In genomic region chr10:52308251-52309031, GRCh38 we compare ENCODE assay signal across 1 cellular context.
TF ChIP-seq lines count a peak whose summit lies in the region.

No MANE protein-coding gene starts in this region.

TF ChIP-seq in HepG2, 621 proteins besides CTCF, POLR2A, EP300 and RAD21 (continued from another document and continues in another):
- TF ChIP-seq ARID4A (CRISPR knock-in tag; IDR thresholded peaks at IDR 0.05; ENCODE audit: borderline replicate concordance) (peak; percentile 53; the same call in 1 of the 2 replicates), ATF7 (IDR thresholded peaks at IDR 0.05) (no peak), ATF7 (CRISPR knock-in tag; IDR thresholded peaks at IDR 0.05) (no peak), MTF1 (CRISPR knock-in tag; IDR thresholded peaks at IDR 0.05) (no peak), GMEB1 (CRISPR knock-in tag; IDR thresholded peaks at IDR 0.05; ENCODE audit: borderline replicate concordance) (peak; percentile 43; the same call in 1 of the 2 replicates), ZNF382 (CRISPR knock-in tag; IDR thresholded peaks at IDR 0.05; ENCODE audit: borderline replicate concordance) (no peak), U2AF1 (optimal IDR thresholded peaks at IDR 0.05; ENCODE audit: low read depth, low read length) (no peak), ZMYM4 (CRISPR knock-in tag; IDR thresholded peaks at IDR 0.05) (peak; percentile 67), MEF2D (CRISPR knock-in tag; IDR thresholded peaks at IDR 0.05) (no peak), ZNF317 (CRISPR knock-in tag; IDR thresholded peaks at IDR 0.05) (peak; percentile 56; the same call in 1 of the 2 replicates), ATF3 (CRISPR knock-in tag; IDR thresholded peaks at IDR 0.05) (no peak), ZNF546 (CRISPR knock-in tag; conservative IDR thresholded peaks at IDR 0.05) (no peak), MAZ (IDR thresholded peaks at IDR 0.05; ENCODE audit: borderline replicate concordance, low read depth, low read length) (peak; percentile 44; the same call in 1 of the 2 replicates), MAZ (CRISPR knock-in tag; IDR thresholded peaks at IDR 0.05; ENCODE audit: low read depth) (no peak), ZNF3 (CRISPR knock-in tag; IDR thresholded peaks at IDR 0.05) (no peak), NFYC (CRISPR knock-in tag; IDR thresholded peaks at IDR 0.05) (no peak), HIC2 (CRISPR knock-in tag; IDR thresholded peaks at IDR 0.05; ENCODE audit: low read depth) (peak; percentile 35; the same call in 1 of the 2 replicates), ZNF609 (CRISPR knock-in tag; IDR thresholded peaks at IDR 0.05; ENCODE audit: borderline replicate concordance) (no peak; the same call in 1 of the 2 replicates), GFI1 (CRISPR knock-in tag; IDR thresholded peaks at IDR 0.05; ENCODE audit: borderline replicate concordance) (no peak), DRAP1 (CRISPR knock-in tag; IDR thresholded peaks at IDR 0.05) (no peak), MIER3 (CRISPR knock-in tag; IDR thresholded peaks at IDR 0.05; ENCODE audit: borderline replicate concordance) (no peak), MEIS1 (CRISPR knock-in tag; IDR thresholded peaks at IDR 0.05; ENCODE audit: borderline replicate concordance) (no peak), ATF7-NPFF (CRISPR knock-in tag; IDR thresholded peaks at IDR 0.05; ENCODE audit: low read depth) (peak; percentile 70; the same call in 1 of the 2 replicates), FLYWCH1 (CRISPR knock-in tag; IDR thresholded peaks at IDR 0.05) (no peak), ZNF841 (CRISPR knock-in tag; IDR thresholded peaks at IDR 0.05; ENCODE audit: borderline replicate concordance) (no peak), MXD1 (CRISPR knock-in tag; IDR thresholded peaks at IDR 0.05) (0 out of 2 replicates have a peak, but pooled peaks have one; percentile 22), ZNF816 (CRISPR knock-in tag; IDR thresholded peaks at IDR 0.05; ENCODE audit: borderline replicate concordance) (no peak), ZNF326 (CRISPR knock-in tag; IDR thresholded peaks at IDR 0.05; ENCODE audit: borderline replicate concordance) (no peak), SMYD3 (CRISPR knock-in tag; IDR thresholded peaks at IDR 0.05) (no peak), ZNF792 (CRISPR knock-in tag; IDR thresholded peaks at IDR 0.05) (no peak), ZNF124 (CRISPR knock-in tag; IDR thresholded peaks at IDR 0.05) (no peak), JUNB (CRISPR knock-in tag; IDR thresholded peaks at IDR 0.05; ENCODE audit: borderline replicate concordance) (no peak), ZNF274 (CRISPR knock-in tag; IDR thresholded peaks at IDR 0.05) (peak; percentile 79), WIZ (CRISPR knock-in tag; IDR thresholded peaks at IDR 0.05) (peak; percentile 43; the same call in 1 of the 2 replicates), HDAC6 (IDR thresholded peaks at IDR 0.05; ENCODE audit: low read depth, low read length) (no peak), ZSCAN31 (CRISPR knock-in tag; IDR thresholded peaks at IDR 0.05; ENCODE audit: low read depth) (peak; percentile 62; the same call in 1 of the 2 replicates), XBP1 (CRISPR knock-in tag; IDR thresholded peaks at IDR 0.05) (no peak), GATA4 (IDR thresholded peaks at IDR 0.05; ENCODE audit: borderline replicate concordance, low read depth) (no peak), NCOA2 (CRISPR knock-in tag; IDR thresholded peaks at IDR 0.05) (no peak; the same call in 1 of the 2 replicates), BCL3 (CRISPR knock-in tag; IDR thresholded peaks at IDR 0.05) (peak; percentile 72; the same call in 1 of the 2 replicates), BHLHE40 (IDR thresholded peaks at IDR 0.05; ENCODE audit: low read length) (no peak)
